8 cellular contexts compared by ENCODE assay signal in the genomic region with DNA sequence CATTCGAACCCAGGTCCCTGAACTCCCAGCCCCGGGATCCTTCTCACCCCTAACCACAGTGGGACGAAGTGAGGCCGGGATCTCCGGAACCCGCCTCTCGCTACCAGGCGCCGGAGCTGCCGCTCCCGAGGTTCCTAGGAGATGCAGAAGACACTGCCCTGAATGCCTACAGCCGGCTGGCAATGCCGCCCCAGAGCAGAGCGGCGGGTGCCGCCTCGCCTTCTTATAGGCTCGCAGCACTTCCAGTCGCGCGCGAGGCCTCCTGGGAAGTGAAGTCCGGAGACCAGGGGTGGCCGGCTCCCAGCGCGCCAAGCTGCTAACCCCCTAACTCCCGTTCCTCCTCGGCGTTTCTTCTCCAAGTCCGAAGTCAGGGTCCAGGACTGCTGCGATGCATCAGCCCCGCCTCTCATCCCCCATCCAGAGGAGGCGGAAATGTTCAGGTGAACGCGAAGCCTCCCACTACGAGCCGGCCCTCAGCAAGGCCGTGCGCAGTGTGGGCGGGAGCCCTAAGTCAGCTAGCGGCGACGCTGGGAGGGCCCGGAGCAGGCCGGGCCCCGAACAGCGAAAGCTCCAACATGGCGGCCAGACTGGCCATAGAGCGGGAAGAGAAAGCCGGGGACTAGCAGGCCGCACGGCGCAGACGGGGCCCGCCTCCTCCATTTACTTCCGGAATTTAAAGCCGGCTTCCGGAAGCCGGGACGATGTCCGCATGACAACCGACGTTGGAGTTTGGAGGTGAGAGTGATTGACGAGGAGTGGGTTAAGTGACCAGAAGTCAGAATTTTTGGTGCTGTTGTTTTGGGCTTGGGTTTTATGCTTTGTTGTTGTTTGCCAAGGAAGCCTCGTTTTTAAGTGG. TPM values are rescaled to one million over a fixed set of nuclear protein-coding genes. Genes with fewer than 3 reads are reported as not detected.
DNase-seq lines count a peak whose midpoint lies in the region; ATAC-seq, FAIRE-seq and TF ChIP-seq lines count a peak whose summit lies in the region.

A gene with protein sequence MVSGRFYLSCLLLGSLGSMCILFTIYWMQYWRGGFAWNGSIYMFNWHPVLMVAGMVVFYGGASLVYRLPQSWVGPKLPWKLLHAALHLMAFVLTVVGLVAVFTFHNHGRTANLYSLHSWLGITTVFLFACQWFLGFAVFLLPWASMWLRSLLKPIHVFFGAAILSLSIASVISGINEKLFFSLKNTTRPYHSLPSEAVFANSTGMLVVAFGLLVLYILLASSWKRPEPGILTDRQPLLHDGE (minus strand): TSS at position 197 of the 856 bp plus-strand sequence. CDS start 5,169 bp downstream, outside the sequence.
A gene (plus strand): TSS at position 689 of the 856 bp plus-strand sequence. CDS start 2,017 bp downstream, outside the sequence.

- H4K20me1 ChIP-seq in astrocyte (ENCODE audit: insufficient read depth, low read length), result peaks cover 6% of the 10 kb centered on the region

- H3K9ac ChIP-seq in astrocyte (ENCODE audit: low read length), result peak within 1 kb of the TSS; percentile 95

- peaks cover 14% of the 10 kb centered on the region for H3K36me3 ChIP-seq in astrocyte (ENCODE audit: insufficient read depth, low read length)

- H3K9me3 Mint-ChIP-seq in T-helper 2 cell treated with Interferon-gamma antibody and Interleukin-4, amounts not matched to agents 5 μg/mL and 100 μg/mL, for 36 hours, result no peaks in the 10 kb centered on the region
- peaks cover 2% of the 10 kb centered on the region for H3K9me3 Mint-ChIP-seq in astrocyte (ENCODE audit: unreplicated experiment)

- H3K27me3 Mint-ChIP-seq in T-helper 2 cell treated with Interferon-gamma antibody and Interleukin-4, amounts not matched to agents 5 μg/mL and 100 μg/mL, for 36 hours (ENCODE audit: low read depth), result no peaks in the 10 kb centered on the region
- H3K27me3 Mint-ChIP-seq in astrocyte (ENCODE audit: low read depth, unreplicated experiment), result no peaks in the 10 kb centered on the region

- peaks cover 23% of the 10 kb centered on the region for H3K36me3 Mint-ChIP-seq in T-helper 2 cell treated with Interferon-gamma antibody and Interleukin-4, amounts not matched to agents 5 μg/mL and 100 μg/mL, for 36 hours (ENCODE audit: low read depth)
- peaks cover 7% of the 10 kb centered on the region for H3K36me3 Mint-ChIP-seq in astrocyte (ENCODE audit: low read depth, unreplicated experiment)

- H3K4me3 ChIP-seq in astrocyte (ENCODE audit: insufficient read depth, low read depth, low read length), result peak within 1 kb of the TSS; percentile 90

- H3K79me2 ChIP-seq in astrocyte (ENCODE audit: insufficient read depth, low read length), result peaks cover 35% of the 10 kb centered on the region

- H3K9me3 ChIP-seq in astrocyte (ENCODE audit: insufficient read depth, low read depth, low read length), result no peaks in the 10 kb centered on the region

- H3K27ac ChIP-seq in astrocyte (ENCODE audit: low read depth, low read length), result peak within 1 kb of the TSS; percentile 93

- peak within 1 kb of the TSS; percentile 96 for H3K27ac Mint-ChIP-seq in T-helper 2 cell treated with Interferon-gamma antibody and Interleukin-4, amounts not matched to agents 5 μg/mL and 100 μg/mL, for 36 hours
- peak within 1 kb of the TSS; percentile 97 for H3K27ac Mint-ChIP-seq in astrocyte (ENCODE audit: unreplicated experiment)

- ATAC-seq in GM18498 (IDR thresholded peaks at IDR 0.05; ENCODE audit: unreplicated experiment), result peak; percentile 87
- peak; percentile 87 for ATAC-seq in HG02885 (IDR thresholded peaks at IDR 0.05; ENCODE audit: poor library complexity, unreplicated experiment)

- TF ChIP-seq CTCF in astrocyte (IDR thresholded peaks at IDR 0.05; ENCODE audit: insufficient read depth, low read depth, low read length), result no peak

- peaks cover 27% of the 10 kb centered on the region for H3K4me1 ChIP-seq in astrocyte (ENCODE audit: insufficient read depth, low read length)

- no peaks in the 10 kb centered on the region for H3K27me3 ChIP-seq in astrocyte (ENCODE audit: insufficient read depth, low read length)

- H3K4me2 ChIP-seq in astrocyte (ENCODE audit: low read length), result peak within 1 kb of the TSS; percentile 96

- peak; percentile 86 to 93 for DNase-seq in NCI-H187 (lab: John Stamatoyannopoulos, UW)
- DNase-seq in T-helper 2 cell treated with Interferon-gamma antibody and Interleukin-4, amounts not matched to agents 5 μg/mL and 100 μg/mL, for 36 hours (ENCODE audit: low spot score), result peak; percentile 95
- peak; percentile 88 for DNase-seq in astrocyte (ENCODE audit: low read depth)
- peak; percentile 95 for DNase-seq in hepatic stellate cell (ENCODE audit: low spot score)
- peak; percentile 88 for DNase-seq in renal cortical epithelial cell (ENCODE audit: low read depth)
- no peak for DNase-seq in cortex of kidney (lab: John Stamatoyannopoulos, UW)

- H3K4me1 Mint-ChIP-seq in T-helper 2 cell treated with Interferon-gamma antibody and Interleukin-4, amounts not matched to agents 5 μg/mL and 100 μg/mL, for 36 hours (ENCODE audit: low read depth), result peaks cover 31% of the 10 kb centered on the region
- H3K4me1 Mint-ChIP-seq in astrocyte (ENCODE audit: low read depth, unreplicated experiment), result peaks cover 7% of the 10 kb centered on the region

- FAIRE-seq in astrocyte (lab: Jason Lieb, UNC), result no peak

- H2AFZ ChIP-seq in astrocyte (ENCODE audit: low read depth, low read length), result peak within 1 kb of the TSS; percentile 94

- peak within 1 kb of the TSS; percentile 97 for H3K4me3 Mint-ChIP-seq in T-helper 2 cell treated with Interferon-gamma antibody and Interleukin-4, amounts not matched to agents 5 μg/mL and 100 μg/mL, for 36 hours
- H3K4me3 Mint-ChIP-seq in astrocyte (ENCODE audit: unreplicated experiment), result peak within 1 kb of the TSS; percentile 99

RNA-seq across cellular contexts. Expression of the first gene that starts in this region (rescaled TPM):
- total RNA-seq in astrocyte (26.4 and 29.2 TPM in 2 replicates), renal cortical epithelial cell (20.1 and 47.0 TPM in 2 replicates)

RNA-seq across cellular contexts. Expression of the second gene that starts in this region (rescaled TPM):
- total RNA-seq in astrocyte, result 32.9 and 36.8 TPM in 2 replicates
- 12.3 and 22.9 TPM in 2 replicates for total RNA-seq in renal cortical epithelial cell
